In the genomic region with DNA sequence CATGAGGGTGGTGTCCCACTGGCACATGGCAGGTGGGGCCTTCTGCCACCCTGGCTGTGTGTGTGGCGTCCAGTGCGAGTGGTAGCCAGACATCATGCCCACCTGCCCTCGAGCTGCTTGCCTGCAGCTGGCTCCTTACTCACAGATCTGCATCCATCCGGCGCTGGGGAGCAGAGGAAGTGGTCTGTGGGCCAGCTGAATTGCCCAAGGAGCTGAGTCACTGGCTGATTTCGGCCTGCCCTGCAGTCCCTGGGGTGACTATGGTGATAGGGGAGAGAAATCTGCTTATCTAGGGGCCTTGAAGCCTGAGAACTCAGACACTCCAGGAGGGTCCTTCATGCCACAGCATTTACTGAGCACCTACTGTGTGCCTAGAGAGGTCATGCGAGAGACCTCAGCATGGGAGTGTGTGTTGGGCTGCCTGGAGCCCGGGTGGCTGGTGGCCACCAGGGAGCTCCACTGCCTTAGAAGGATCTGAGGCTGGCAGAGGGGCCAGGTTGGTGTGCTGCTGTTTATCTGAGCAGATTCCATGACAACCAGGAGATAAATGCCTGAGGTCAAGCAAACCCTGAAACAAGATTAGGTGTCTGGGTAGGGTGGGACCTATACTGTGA, we compare ENCODE assay signal across 8 cellular contexts. TPM values are rescaled to one million over a fixed set of nuclear protein-coding genes. Genes with fewer than 3 reads are reported as not detected.
DNase-seq lines count a peak whose midpoint lies in the region; ATAC-seq, FAIRE-seq and TF ChIP-seq lines count a peak whose summit lies in the region.

No MANE protein-coding gene starts in this region.

- peak overlapping the region; percentile 96 for H3K27ac Mint-ChIP-seq in activated T-helper 2 cell treated with anti-CD3 and anti-CD28 coated beads, Interferon-gamma antibody, Interleukin-2, Interleukin-4, amounts not matched to agents 10 μg/mL and 5 μg/mL and 100 μg/mL, durations not matched to agents 14 hours and 24 hours and 36 hours
- H3K27ac Mint-ChIP-seq in progenitor cell of endocrine pancreas, result no peak overlapping the region

- no peaks in the 10 kb centered on the region for H3K27me3 Mint-ChIP-seq in activated T-helper 2 cell treated with anti-CD3 and anti-CD28 coated beads, Interferon-gamma antibody, Interleukin-2, Interleukin-4, amounts not matched to agents 10 μg/mL and 5 μg/mL and 100 μg/mL, durations not matched to agents 14 hours and 24 hours and 36 hours (ENCODE audit: low read depth)
- no peaks in the 10 kb centered on the region for H3K27me3 Mint-ChIP-seq in progenitor cell of endocrine pancreas

- DNase-seq in activated T-cell treated with anti-CD3 and anti-CD28 coated beads for 1 hour (ENCODE audit: low read depth) (peak; percentile 28), activated T-cell treated with anti-CD3 and anti-CD28 coated beads for 4 hours (no peak), RCC 7860 (ENCODE audit: low spot score) (peak; percentile 96), germinal center (ENCODE audit: low spot score) (peak; percentile 59), progenitor cell of endocrine pancreas (ENCODE audit: low spot score, unreplicated experiment) (no peak), NCI-H1417 treated with DMSO at 0.1 percent for 48 hours (lab: John Stamatoyannopoulos, UW) (no peak)
- peak; percentile 62 for DNase-seq in activated T-helper 2 cell treated with anti-CD3 and anti-CD28 coated beads, Interferon-gamma antibody, Interleukin-2, Interleukin-4, amounts not matched to agents 10 μg/mL and 5 μg/mL and 100 μg/mL, durations not matched to agents 14 hours and 24 hours and 36 hours (ENCODE audit: low spot score)

- H3K4me3 Mint-ChIP-seq in activated T-helper 2 cell treated with anti-CD3 and anti-CD28 coated beads, Interferon-gamma antibody, Interleukin-2, Interleukin-4, amounts not matched to agents 10 μg/mL and 5 μg/mL and 100 μg/mL, durations not matched to agents 14 hours and 24 hours and 36 hours (ENCODE audit: low read depth), result peak overlapping the region; percentile 67
- no peak overlapping the region for H3K4me3 Mint-ChIP-seq in progenitor cell of endocrine pancreas (ENCODE audit: low read depth)

- ATAC-seq in HG03097 (IDR thresholded peaks at IDR 0.05; ENCODE audit: low FRiP score, unreplicated experiment), result peak; percentile 42

- FAIRE-seq in RCC 7860 (lab: Jason Lieb, UNC), result peak; percentile 81

- H3K9me3 Mint-ChIP-seq in activated T-helper 2 cell treated with anti-CD3 and anti-CD28 coated beads, Interferon-gamma antibody, Interleukin-2, Interleukin-4, amounts not matched to agents 10 μg/mL and 5 μg/mL and 100 μg/mL, durations not matched to agents 14 hours and 24 hours and 36 hours, result no peaks in the 10 kb centered on the region
- no peaks in the 10 kb centered on the region for H3K9me3 Mint-ChIP-seq in progenitor cell of endocrine pancreas (ENCODE audit: low read depth)

- intact Hi-C loops in activated T-helper 2 cell treated with anti-CD3 and anti-CD28 coated beads, Interferon-gamma antibody, Interleukin-2, Interleukin-4, amounts not matched to agents 10 μg/mL and 5 μg/mL and 100 μg/mL, durations not matched to agents 14 hours and 24 hours and 36 hours (cut with micrococcal nuclease), result loop anchor here (2.0 to 10.0 kb wide), 3 partner anchors 39 to 792 kb away; a partner anchor contains a TSS

- H3K36me3 Mint-ChIP-seq in activated T-helper 2 cell treated with anti-CD3 and anti-CD28 coated beads, Interferon-gamma antibody, Interleukin-2, Interleukin-4, amounts not matched to agents 10 μg/mL and 5 μg/mL and 100 μg/mL, durations not matched to agents 14 hours and 24 hours and 36 hours (ENCODE audit: low read depth), result peaks cover 52% of the 10 kb centered on the region
- no peaks in the 10 kb centered on the region for H3K36me3 Mint-ChIP-seq in progenitor cell of endocrine pancreas (ENCODE audit: insufficient read depth)

- TF ChIP-seq CTCF in progenitor cell of endocrine pancreas (IDR thresholded peaks at IDR 0.05; ENCODE audit: unreplicated experiment), result peak; percentile 39

- peaks cover 94% of the 10 kb centered on the region for H3K4me1 Mint-ChIP-seq in activated T-helper 2 cell treated with anti-CD3 and anti-CD28 coated beads, Interferon-gamma antibody, Interleukin-2, Interleukin-4, amounts not matched to agents 10 μg/mL and 5 μg/mL and 100 μg/mL, durations not matched to agents 14 hours and 24 hours and 36 hours (ENCODE audit: low read depth)
- peaks cover 22% of the 10 kb centered on the region for H3K4me1 Mint-ChIP-seq in progenitor cell of endocrine pancreas (ENCODE audit: low read depth)

RNA-seq across cellular contexts. Expression of a gene that starts 57.1 kb away (rescaled TPM):
- total RNA-seq in activated T-helper 2 cell treated with anti-CD3 and anti-CD28 coated beads, Interferon-gamma antibody, Interleukin-2, Interleukin-4, amounts not matched to agents 10 μg/mL and 5 μg/mL and 100 μg/mL, durations not matched to agents 14 hours and 24 hours and 36 hours, result 4.8 and 5.1 TPM in 2 replicates
- 14.3 and 14.7 TPM in 2 replicates for total RNA-seq in progenitor cell of endocrine pancreas

Comparison
In these comparisons a context has a peak if more than half of its experiments do, and no peak if none do; other contexts are left out.
1. DNase-seq: peak in activated T-cell treated with anti-CD3 and anti-CD28 coated beads for 1 hour (single experiment), RCC 7860 (single experiment), activated T-helper 2 cell treated with anti-CD3 and anti-CD28 coated beads, Interferon-gamma antibody, Interleukin-2, Interleukin-4, amounts not matched to agents 10 μg/mL and 5 μg/mL and 100 μg/mL, durations not matched to agents 14 hours and 24 hours and 36 hours (single experiment) and germinal center (single experiment); none in activated T-cell treated with anti-CD3 and anti-CD28 coated beads for 4 hours (single experiment), progenitor cell of endocrine pancreas (single experiment) and NCI-H1417 treated with DMSO at 0.1 percent for 48 hours (single experiment).